25 cellular contexts compared by ENCODE assay signal in the genomic region with DNA sequence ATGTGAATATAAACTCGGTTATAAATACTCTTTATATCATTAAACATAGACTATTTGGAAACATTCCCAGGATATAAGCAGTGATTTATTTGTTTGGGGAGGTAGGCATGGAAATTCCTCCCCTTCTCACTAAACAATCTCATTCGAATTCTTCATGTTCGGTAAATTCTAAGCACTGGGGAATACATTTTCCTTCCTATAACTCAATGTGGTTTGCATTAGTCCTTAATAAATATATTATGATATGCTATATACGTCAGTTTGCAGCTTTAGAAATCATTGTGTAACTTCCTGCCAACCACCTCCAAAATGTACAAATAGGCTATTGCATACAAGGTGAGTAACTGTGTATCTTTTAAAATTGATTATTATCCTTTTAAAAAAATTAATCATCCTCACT.
DNase-seq lines count a peak whose midpoint lies in the region; ATAC-seq and TF ChIP-seq lines count a peak whose summit lies in the region.
"Had no signal": no experiment of that assay in that cellular context is flagged by ENCODE, and none has a peak within 500 bp of the region (broad histone marks: within the 10 kb centered on the region; RNA-seq: fewer than 3 reads in every experiment).

No MANE protein-coding gene starts in this region.

- H3K27me3 Mint-ChIP-seq in mesothelial cell of epicardium (ENCODE audit: low read depth): no peaks in the 10 kb centered on the region
- H3K27me3 Mint-ChIP-seq: CD4-positive, CD25-positive, alpha-beta regulatory T cell had no signal

- H3K9ac ChIP-seq in PC-3 (ENCODE audit: low read length): no peak overlapping the region
- H3K9ac ChIP-seq: BLaER1 had no signal

- H3K4me3 ChIP-seq in PC-3 (ENCODE audit: low read length): no peak overlapping the region
- no peak overlapping the region for H3K4me3 ChIP-seq in epithelial cell of esophagus (ENCODE audit: low read length)
- no peak overlapping the region for H3K4me3 ChIP-seq in skeletal muscle cell (ENCODE audit: low read depth, low read length)
- H3K4me3 ChIP-seq: BLaER1, GM12878 had no signal

- H3K27ac Mint-ChIP-seq in mesothelial cell of epicardium: peak overlapping the region; percentile 39
- H3K27ac Mint-ChIP-seq: CD14-positive monocyte; CD4-positive, alpha-beta memory T cell; CD4-positive, CD25-positive, alpha-beta regulatory T cell; CD8-positive, alpha-beta memory T cell had no signal

- no peaks in the 10 kb centered on the region for H3K4me1 ChIP-seq in PC-3 (ENCODE audit: insufficient read depth, low read length)
- H3K4me1 ChIP-seq: BE2C, BLaER1 had no signal

- no peaks in the 10 kb centered on the region for H3K9me2 ChIP-seq in PC-3 (replicated peaks; ENCODE audit: low read length)

- no peaks in the 10 kb centered on the region for H3K36me3 ChIP-seq in PC-3 (ENCODE audit: low read depth, low read length)
- H3K36me3 ChIP-seq: BE2C, BLaER1 had no signal

- H3K4me2 ChIP-seq in PC-3 (ENCODE audit: low read length): no peak overlapping the region
- H3K4me2 ChIP-seq: BLaER1 had no signal

- TF ChIP-seq CTCF in PC-3 (conservative IDR thresholded peaks at IDR 0.05; ENCODE audit: low read depth, low read length): no peak
- TF ChIP-seq CTCF in epithelial cell of esophagus (IDR thresholded peaks at IDR 0.05; ENCODE audit: insufficient read depth, low read depth, low read length, missing control alignments): no peak
- TF ChIP-seq CTCF in mesothelial cell of epicardium (IDR thresholded peaks at IDR 0.05; ENCODE audit: unreplicated experiment): no peak

- ATAC-seq in PC-3: peak; percentile 55
- no peak for ATAC-seq in GM19397 (IDR thresholded peaks at IDR 0.05; ENCODE audit: unreplicated experiment)
- ATAC-seq in HG03097 (IDR thresholded peaks at IDR 0.05; ENCODE audit: low FRiP score, unreplicated experiment): no peak
- ATAC-seq: GM12878 had no signal

- H3K9me3 ChIP-seq in PC-3 (ENCODE audit: low read length): no peaks in the 10 kb centered on the region
- H3K9me3 ChIP-seq: BE2C, BLaER1 had no signal

- no peaks in the 10 kb centered on the region for H3K36me3 Mint-ChIP-seq in mesothelial cell of epicardium
- H3K36me3 Mint-ChIP-seq: CD14-positive monocyte; CD4-positive, alpha-beta memory T cell; CD4-positive, CD25-positive, alpha-beta regulatory T cell; CD8-positive, alpha-beta memory T cell had no signal

- H3K4me1 Mint-ChIP-seq in mesothelial cell of epicardium: peaks cover 21% of the 10 kb centered on the region
- H3K4me1 Mint-ChIP-seq: CD14-positive monocyte; CD4-positive, alpha-beta memory T cell; CD4-positive, CD25-positive, alpha-beta regulatory T cell; CD8-positive, alpha-beta memory T cell had no signal

- POLR2A ChIA-PET in PC-3 (lab: Charles Lee; ENCODE audit: unreplicated experiment): no interaction called here

- H3K4me3 Mint-ChIP-seq in mesothelial cell of epicardium: no peak overlapping the region
- H3K4me3 Mint-ChIP-seq: CD14-positive monocyte; CD4-positive, alpha-beta memory T cell; CD4-positive, CD25-positive, alpha-beta regulatory T cell; CD8-positive, alpha-beta memory T cell had no signal

- no peak overlapping the region for H3K27ac ChIP-seq in PC-3 (ENCODE audit: low read length)
- H3K27ac ChIP-seq: 22Rv1, BLaER1 had no signal

- no peaks in the 10 kb centered on the region for H3F3A ChIP-seq in PC-3 (ENCODE audit: low read length, unreplicated experiment)

- DNase-seq in PC-3 (no peak), epithelial cell of esophagus (ENCODE audit: low read depth) (peak; percentile 0), mesothelial cell of epicardium (ENCODE audit: low spot score in 2 of 2, unreplicated experiment in 2 of 2) (no peak), skeletal muscle cell (ENCODE audit: low read depth) (peak; percentile 4), NCI-H774 (lab: John Stamatoyannopoulos, UW) (no peak)
- DNase-seq: ACHN; BE2C; C1 segment of cervical spinal cord; CD4-positive, alpha-beta memory T cell; CD4-positive, CD25-positive, alpha-beta regulatory T cell; CD8-positive, alpha-beta memory T cell; COR-L47; DMS 273 treated with DMSO at 0.1 percent for 48 hours; DMS153; DMS53; DMS79; DND-41; EL; GDM1 had no signal

- no peaks in the 10 kb centered on the region for H3K9me3 Mint-ChIP-seq in mesothelial cell of epicardium
- H3K9me3 Mint-ChIP-seq: CD14-positive monocyte; CD4-positive, alpha-beta memory T cell; CD4-positive, CD25-positive, alpha-beta regulatory T cell; CD8-positive, alpha-beta memory T cell had no signal

- BruUV-seq in PC-3 (replicated peaks; lab: Mats Ljungman, UMichigan): no TSS peak

- intact Hi-C loops in PC-3 (cut with micrococcal nuclease): loop anchor here (10.0 kb wide), 1 partner anchor 1413 kb away; no protein-coding TSS in a partner anchor

- CTCF ChIA-PET in PC-3 (lab: Charles Lee): no interaction called here

- no peaks in the 10 kb centered on the region for H4K20me1 ChIP-seq in PC-3 (ENCODE audit: low read length)
- H4K20me1 ChIP-seq: BLaER1 had no signal

- no peaks in the 10 kb centered on the region for H3K79me2 ChIP-seq in PC-3 (ENCODE audit: low read length)

- H2AFZ ChIP-seq in PC-3 (ENCODE audit: low read length): no peak overlapping the region

- H3K27me3 ChIP-seq in PC-3 (ENCODE audit: low read length): no peaks in the 10 kb centered on the region
- H3K27me3 ChIP-seq: BE2C, BLaER1 had no signal

Comparison
In these comparisons a context has a peak if more than half of its experiments do, and no peak if none do; other contexts are left out.
1. DNase-seq: peak in epithelial cell of esophagus (single experiment) and skeletal muscle cell (single experiment); none in PC-3 (single experiment), mesothelial cell of epicardium (0 of 2) and NCI-H774 (single experiment).